10 cellular contexts compared by ENCODE assay signal in genomic region chr16:14658063-14658462, GRCh38. TPM values are rescaled to one million over a fixed set of nuclear protein-coding genes. Genes with fewer than 3 reads are reported as not detected.
A peak's percentile ranks its signal among the peaks of the same experiment; 100 is the strongest.
DNase-seq lines count a peak whose midpoint lies in the region; ATAC-seq, FAIRE-seq and TF ChIP-seq lines count a peak whose summit lies in the region.
"Had no signal": no experiment of that assay in that cellular context is flagged by ENCODE, and none has a peak within 500 bp of the region (broad histone marks: within the 10 kb centered on the region; RNA-seq: fewer than 3 reads in every experiment).

No MANE protein-coding gene starts in this region.

- no peak for TF ChIP-seq EP300 in esophagus muscularis mucosa (IDR thresholded peaks at IDR 0.05)

- intact Hi-C loops in lower leg skin (cut with DNase I; ENCODE audit: low total_unique reads) (no loop called here), esophagus muscularis mucosa (cut with DNase I) (no loop called here), dorsolateral prefrontal cortex (cut with DNase I) (no loop called here)

- H3K4me3 ChIP-seq in OCI-LY1 (ENCODE audit: low read depth, low read length, poor library complexity, severe bottlenecking) (no peak overlapping the region), lower leg skin (ENCODE audit: low read depth, poor library complexity, severe bottlenecking) (no peak overlapping the region), esophagus muscularis mucosa (no peak overlapping the region), dorsolateral prefrontal cortex (no peak overlapping the region)

- peak overlapping the region; percentile 23; the same call in 1 of the 2 replicates for H3K9ac ChIP-seq in OCI-LY1 (ENCODE audit: low read length)

- H3K79me2 ChIP-seq in OCI-LY1 (ENCODE audit: insufficient read depth, low read length): no peaks in the 10 kb centered on the region

- H3K36me3 ChIP-seq in OCI-LY1 (ENCODE audit: insufficient read depth, low read length): peaks cover 86% of the 10 kb centered on the region
- H3K36me3 ChIP-seq in esophagus muscularis mucosa: peaks cover 78 to 96% (median 91%) of the 10 kb centered on the region in 4 donors

- DNase-seq in GM12891 (ENCODE audit: insufficient read length, low spot score) (peak; percentile 19), islet precursor cell (peak; percentile 59), lower leg skin (ENCODE audit: low spot score in 2 of 2) (no peak), esophagus muscularis mucosa (ENCODE audit: extremely low spot score) (no peak), dorsolateral prefrontal cortex (no peak), amniotic stem cell (lab: John Stamatoyannopoulos, UW) (no peak)

- H4K20me1 ChIP-seq in OCI-LY1 (ENCODE audit: insufficient read depth, low read length): no peaks in the 10 kb centered on the region

- H3K9me3 ChIP-seq in OCI-LY1 (ENCODE audit: low read length) (no peaks in the 10 kb centered on the region), esophagus muscularis mucosa (no peaks in the 10 kb centered on the region)

- H2AFZ ChIP-seq in OCI-LY1 (ENCODE audit: low read length): no peak overlapping the region

- WGBS in lower leg skin, 2 donors: 54 to 90% methylated on average over 2 of the region's 2 CpGs
- 88% methylated on average over 2 of the region's 2 CpGs for WGBS in esophagus muscularis mucosa

- no peaks in the 10 kb centered on the region for H3F3A ChIP-seq in OCI-LY1 (ENCODE audit: insufficient read depth, low read length)

- no peaks in the 10 kb centered on the region for H3K27me3 ChIP-seq in OCI-LY1 (ENCODE audit: insufficient read depth, low read length)
- no peaks in the 10 kb centered on the region for H3K27me3 ChIP-seq in esophagus muscularis mucosa
- no peaks in the 10 kb centered on the region for H3K27me3 ChIP-seq in dorsolateral prefrontal cortex

- TF ChIP-seq CTCF in OCI-LY1 (IDR thresholded peaks at IDR 0.05; ENCODE audit: low read length): no peak
- no peak for TF ChIP-seq CTCF in lower leg skin (IDR thresholded peaks at IDR 0.05)
- TF ChIP-seq CTCF in esophagus muscularis mucosa (IDR thresholded peaks at IDR 0.05): no peak
- TF ChIP-seq CTCF in dorsolateral prefrontal cortex (IDR thresholded peaks at IDR 0.05 in 54 of 56, conservative IDR thresholded peaks at IDR 0.05 in 2 of 56; ENCODE audit: low read depth in 1 of 56, partially characterized antibody in 56 of 56): no peak

- peak; percentile 91 for ATAC-seq in GM21576 (IDR thresholded peaks at IDR 0.05; ENCODE audit: unreplicated experiment)

- no peak for TF ChIP-seq POLR2A in GM12891 (IDR thresholded peaks at IDR 0.05; ENCODE audit: low read depth, low read length)
- no peak for TF ChIP-seq POLR2A in lower leg skin (IDR thresholded peaks at IDR 0.05)
- TF ChIP-seq POLR2A in esophagus muscularis mucosa (IDR thresholded peaks at IDR 0.05; ENCODE audit: low read depth): no peak

- H3K4me1 ChIP-seq in OCI-LY1 (ENCODE audit: insufficient read depth, low read length, severe bottlenecking) (peaks cover 15% of the 10 kb centered on the region), esophagus muscularis mucosa (no peaks in the 10 kb centered on the region)

- H3K27ac ChIP-seq in OCI-LY1 (ENCODE audit: low read depth, low read length, poor library complexity, severe bottlenecking) (peak overlapping the region; percentile 83), esophagus muscularis mucosa (replicated peaks in 1 of 4) (no peak overlapping the region), dorsolateral prefrontal cortex (no peak overlapping the region)

- H3K4me2 ChIP-seq in OCI-LY1 (ENCODE audit: low read length): peak overlapping the region; percentile 21; the same call in 1 of the 2 replicates

- no peaks in the 10 kb centered on the region for H3K9me2 ChIP-seq in OCI-LY1 (ENCODE audit: low read depth, low read length)

- peak; percentile 85 for FAIRE-seq in GM12891 (lab: Jason Lieb, UNC)

TF ChIP-seq in GM12891, 5 proteins besides CTCF, POLR2A, EP300 and RAD21:
- TF ChIP-seq POLR2AphosphoS5 (IDR thresholded peaks at IDR 0.05; ENCODE audit: low read depth, low read length) (no peak), POU2F2 (IDR thresholded peaks at IDR 0.05; ENCODE audit: low read depth, low read length) (peak; percentile 65; the same call in 1 of the 2 replicates), SPI1 (IDR thresholded peaks at IDR 0.05; ENCODE audit: low read depth, low read length) (no peak), PAX5 (IDR thresholded peaks at IDR 0.05; ENCODE audit: insufficient read depth, low read length, severe bottlenecking) (no peak)

RNA-seq across cellular contexts. Expression of gene BFAR, which starts 25.3 kb away (rescaled TPM):
- 38.6 TPM for polyA plus RNA-seq in GM12891 (2012; ENCODE audit: low read depth, missing spikeins)
- 10 to 100 TPM; 37.6 to 64.2 (median 53.6) TPM for total RNA-seq in lower leg skin
- total RNA-seq in esophagus muscularis mucosa: 10 to 100 TPM; 39.1 to 59.8 (median 54.7) TPM
- total RNA-seq in dorsolateral prefrontal cortex: 10 to 100 TPM; 26.5 to 50.2 (median 36.3) TPM

RNA-seq across cellular contexts. Expression of gene PARN, which starts 28.0 kb away (rescaled TPM):
- 29.9 TPM for polyA plus RNA-seq in GM12891 (2012; ENCODE audit: low read depth, missing spikeins)
- total RNA-seq in lower leg skin (10 to 100 TPM; 23.4 to 28.7 (median 25.4) TPM), esophagus muscularis mucosa (10 to 100 TPM; 32.6 to 43.5 (median 36.1) TPM), dorsolateral prefrontal cortex (10 to 100 TPM; 20.5 to 58.1 (median 35.9) TPM)

RNA-seq across cellular contexts. Expression of gene PLA2G10, which starts 36.0 kb away (rescaled TPM):
- polyA plus RNA-seq in GM12891 (2012; ENCODE audit: low read depth, missing spikeins): not detected
- total RNA-seq in lower leg skin (not detected), esophagus muscularis mucosa (not detected), dorsolateral prefrontal cortex (1 to 10 TPM in 3 of 120 experiments, under 1 TPM in 11, not detected in 106; 0.47 to 1.8 (median 0.72) TPM)
- total RNA-seq: SK-MEL-5, temporal lobe had no signal

RNA-seq across cellular contexts. Expression of gene NPIPA3, which starts 45.1 kb away (rescaled TPM):
- polyA plus RNA-seq in GM12891 (2012; ENCODE audit: low read depth, missing spikeins): 3.2 TPM
- total RNA-seq in lower leg skin (1 to 10 TPM in 2 of 4 donors, under 1 TPM in 1, not detected in 1; 0.57 to 2.0 (median 1.6) TPM), esophagus muscularis mucosa (under 1 TPM in 3 of 4 donors, not detected in 1; 0.69 to 0.84 (median 0.83) TPM), dorsolateral prefrontal cortex (10 to 100 TPM in 28 of 120 experiments, 1 to 10 TPM in 55, under 1 TPM in 4, not detected in 33; 0.69 to 31.0 (median 6.3) TPM)

Comparison
In these comparisons a context has a peak if more than half of its experiments do, and no peak if none do; other contexts are left out.
1. DNase-seq: peak in GM12891 (single experiment) and islet precursor cell (single experiment); none in lower leg skin (0 of 2), esophagus muscularis mucosa (single experiment), dorsolateral prefrontal cortex (0 of 10) and amniotic stem cell (single experiment).